In the genomic region with DNA sequence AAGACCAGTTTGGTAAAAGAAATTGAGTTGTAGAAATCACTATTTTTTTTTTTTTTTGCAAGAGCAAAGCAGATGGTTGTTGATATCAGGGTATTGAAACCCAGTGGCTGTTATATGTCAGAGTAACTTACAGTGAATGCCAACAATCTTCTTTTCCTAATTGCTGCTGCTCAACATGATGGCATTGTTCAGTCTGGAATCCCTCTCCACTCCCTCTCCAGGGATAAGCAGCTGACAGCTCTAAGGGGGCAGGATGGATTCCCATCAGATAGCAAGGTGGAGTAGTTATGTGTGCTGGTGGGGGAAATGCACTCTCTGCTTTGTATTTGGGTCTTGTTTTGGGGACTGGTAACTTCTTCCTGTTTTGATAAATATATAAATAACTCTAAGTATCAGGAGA, we compare ENCODE assay signal across 12 cellular contexts.
"Had no signal": no experiment of that assay in that cellular context is flagged by ENCODE, and none has a peak within 500 bp of the region (broad histone marks: within the 10 kb centered on the region; RNA-seq: fewer than 3 reads in every experiment).

No MANE protein-coding gene starts in this region.

- ATAC-seq: left lobe of liver; natural killer cell treated with Interleukin-12 subunit alpha and Interleukin-12 subunit beta and Interleukin-15 and Interleukin-18, amount 100 ng/mL, for 72 hours had no signal

- H3K27me3 Mint-ChIP-seq: activated naive CD8-positive, alpha-beta T cell treated with anti-CD3 and anti-CD28 coated beads, Interleukin-2, amount 10 ng/mL, durations not matched to agents 7 days and 5 days; memory B cell; natural killer cell treated with Interleukin-12 subunit alpha and Interleukin-12 subunit beta and Interleukin-15 and Interleukin-18, amount 100 ng/mL, for 72 hours had no signal

- H3K9me3 ChIP-seq: esophagus squamous epithelium, stomach, thoracic aorta had no signal

- H3K36me3 Mint-ChIP-seq: activated naive CD8-positive, alpha-beta T cell treated with anti-CD3 and anti-CD28 coated beads, Interleukin-2, amount 10 ng/mL, durations not matched to agents 7 days and 5 days; memory B cell had no signal

- H3K36me3 ChIP-seq: esophagus squamous epithelium, stomach, thoracic aorta had no signal

- H3K4me1 Mint-ChIP-seq: activated naive CD8-positive, alpha-beta T cell treated with anti-CD3 and anti-CD28 coated beads, Interleukin-2, amount 10 ng/mL, durations not matched to agents 7 days and 5 days; memory B cell had no signal

- DNase-seq: activated CD4-positive, alpha-beta T cell treated with anti-CD3 and anti-CD28 coated beads for 1 hour; activated CD4-positive, alpha-beta T cell treated with anti-CD3 and anti-CD28 coated beads, Interleukin-2, amount 50 U/mL, for 48 hours; activated naive CD8-positive, alpha-beta T cell treated with anti-CD3 and anti-CD28 coated beads, Interleukin-2, amount 10 ng/mL, durations not matched to agents 7 days and 5 days; aorta; esophagus squamous epithelium; foreskin fibroblast; stimulated activated CD4-positive, alpha-beta T cell treated with anti-CD3 and anti-CD28 coated beads, Interleukin-15, amount 100 ng/mL, for 24 hours; stomach had no signal

- H3K4me3 ChIP-seq: esophagus squamous epithelium, stomach, thoracic aorta had no signal

- H3K27me3 ChIP-seq: esophagus squamous epithelium, stomach had no signal

- H3K27ac Mint-ChIP-seq: activated naive CD8-positive, alpha-beta T cell treated with anti-CD3 and anti-CD28 coated beads, Interleukin-2, amount 10 ng/mL, durations not matched to agents 7 days and 5 days; memory B cell; natural killer cell treated with Interleukin-12 subunit alpha and Interleukin-12 subunit beta and Interleukin-15 and Interleukin-18, amount 100 ng/mL, for 72 hours had no signal

- H3K4me3 Mint-ChIP-seq: activated naive CD8-positive, alpha-beta T cell treated with anti-CD3 and anti-CD28 coated beads, Interleukin-2, amount 10 ng/mL, durations not matched to agents 7 days and 5 days; memory B cell; natural killer cell treated with Interleukin-12 subunit alpha and Interleukin-12 subunit beta and Interleukin-15 and Interleukin-18, amount 100 ng/mL, for 72 hours had no signal

- H3K27ac ChIP-seq: esophagus squamous epithelium, stomach, thoracic aorta had no signal

- H3K9me3 Mint-ChIP-seq: activated naive CD8-positive, alpha-beta T cell treated with anti-CD3 and anti-CD28 coated beads, Interleukin-2, amount 10 ng/mL, durations not matched to agents 7 days and 5 days had no signal

- H3K4me1 ChIP-seq: esophagus squamous epithelium, stomach had no signal
